8 cellular contexts compared by ENCODE assay signal in genomic region chr3:45597166-45597565, GRCh38. TPM values are rescaled to one million over a fixed set of nuclear protein-coding genes. Genes with fewer than 3 reads are reported as not detected.
DNase-seq lines count a peak whose midpoint lies in the region; ATAC-seq and TF ChIP-seq lines count a peak whose summit lies in the region.

No MANE protein-coding gene starts in this region.

- WGBS in body of pancreas, 2 donors: 8 to 13% methylated on average over 4 of the region's 4 CpGs

- ATAC-seq in body of pancreas (no peak), naive B cell (ENCODE audit: low read depth in 2 of 2) (no peak), GM19467 (IDR thresholded peaks at IDR 0.05; ENCODE audit: unreplicated experiment) (no peak), HG02759 (IDR thresholded peaks at IDR 0.05; ENCODE audit: unreplicated experiment) (no peak)

- H3K9me3 Mint-ChIP-seq in naive B cell: no peaks in the 10 kb centered on the region

- CTCF ChIA-PET in AG04450 (lab: Charles Lee): no interaction called here

- H3K4me1 ChIP-seq in body of pancreas: peaks cover 84% of the 10 kb centered on the region

- H3K9me3 ChIP-seq in AG04450 (ENCODE audit: control insufficient read depth, insufficient read depth, low read length) (peaks cover 4% of the 10 kb centered on the region; the same call in 1 of the 2 replicates), body of pancreas (no peaks in the 10 kb centered on the region)

- H3K4me3 Mint-ChIP-seq in naive B cell: peak overlapping the region; percentile 83 to 97 (median 96)

- no peaks in the 10 kb centered on the region for H3K36me3 ChIP-seq in body of pancreas (replicated peaks in 1 of 2; ENCODE audit: insufficient read depth in 1 of 2, low read depth in 2 of 2)

- H3K4me3 ChIP-seq in AG04450 (ENCODE audit: low read depth, low read length) (peak overlapping the region; percentile 72), body of pancreas (no peak overlapping the region)

- peaks cover 59 to 87% (median 86%) of the 10 kb centered on the region in 3 donors for H3K4me1 Mint-ChIP-seq in naive B cell

- peak overlapping the region; percentile 26 to 98 (median 92) for H3K27ac Mint-ChIP-seq in naive B cell

- H3K27me3 Mint-ChIP-seq in naive B cell: no peaks in the 10 kb centered on the region

- no peaks in the 10 kb centered on the region for H3K27me3 ChIP-seq in AG04450 (ENCODE audit: control insufficient read depth, insufficient read depth, low read length)
- H3K27me3 ChIP-seq in body of pancreas: no peaks in the 10 kb centered on the region

- H3K27ac ChIP-seq in AG04450 (ENCODE audit: low read depth, low read length) (no peak overlapping the region), body of pancreas (peak overlapping the region in 3 of 4 donors; percentile 37 to 87 (median 78))

- TF ChIP-seq CTCF in AG04450 (IDR thresholded peaks at IDR 0.05; ENCODE audit: low read depth, low read length) (no peak), body of pancreas (IDR thresholded peaks at IDR 0.05) (no peak)

- H3K36me3 Mint-ChIP-seq in naive B cell: no peaks in the 10 kb centered on the region

- POLR2A ChIA-PET in AG04450 (lab: Yijun Ruan, JAX): no interaction called here

- DNase-seq in AG04450 (ENCODE audit: low read depth, low spot score) (no peak), M059J (ENCODE audit: low read depth) (peak; percentile 45), body of pancreas (peak in 3 of 4 donors; percentile 52 to 63 (median 53)), naive B cell (peak; percentile 21), GDM1 (lab: John Stamatoyannopoulos, UW) (no peak), erythroblast (lab: John Stamatoyannopoulos, UW) (no peak)

- intact Hi-C loops in body of pancreas (cut with DNase I): no loop called here

- no peak for TF ChIP-seq POLR2A in body of pancreas (IDR thresholded peaks at IDR 0.05)
- TF ChIP-seq POLR2A in erythroblast (IDR thresholded peaks at IDR 0.05; ENCODE audit: low read length): no peak

RNA-seq across cellular contexts. Expression of gene LIMD1, which starts 2.6 kb away (rescaled TPM):
- polyA plus RNA-seq in AG04450 (2011; rRNA removed) (20.7 and 24.3 TPM in 2 replicates), naive B cell (ENCODE audit: low read depth in 6 of 6) (10 to 100 TPM in 5 of 6 donors, 1 to 10 TPM in 1; 7.4 to 32.0 (median 23.8) TPM)
- polyA minus RNA-seq in AG04450 (2011; rRNA and poly(A)+ RNA removed): 62.8 and 81.7 TPM in 2 replicates
- total RNA-seq in M059J (2014; rRNA removed; shearing (Covaris generic)): 3.9 and 8.6 TPM in 2 replicates
- total RNA-seq in body of pancreas: 10 to 100 TPM; 22.8 to 32.6 TPM

Comparison
In these comparisons a context has a peak if more than half of its experiments do, and no peak if none do; other contexts are left out.
1. DNase-seq: peak in M059J (single experiment), body of pancreas (3 of 4) and naive B cell (single experiment); none in AG04450 (single experiment), GDM1 (single experiment) and erythroblast (0 of 2).